11 cellular contexts compared by ENCODE assay signal in the genomic region with DNA sequence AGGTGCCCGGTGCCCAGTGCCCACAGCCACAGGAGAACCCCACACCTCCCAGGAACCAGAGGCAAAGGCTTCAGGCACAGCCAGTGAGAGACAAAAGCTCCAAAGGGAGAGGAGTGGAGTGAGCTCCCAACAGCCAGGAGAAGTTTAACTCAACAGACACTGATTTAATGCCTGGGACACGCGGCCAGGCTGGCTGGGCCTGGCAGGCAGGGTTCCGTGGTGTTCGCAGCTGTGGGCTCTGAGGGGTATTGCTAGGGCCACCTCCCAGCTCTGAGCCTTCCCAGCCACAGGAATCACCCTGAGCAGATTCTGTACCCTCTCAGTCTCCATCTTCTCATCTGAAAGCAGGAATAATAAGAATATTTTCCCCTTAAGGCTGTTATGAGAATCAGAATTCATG.
DNase-seq lines count a peak whose midpoint lies in the region; ATAC-seq and TF ChIP-seq lines count a peak whose summit lies in the region.
"Had no signal": no experiment of that assay in that cellular context is flagged by ENCODE, and none has a peak within 500 bp of the region (broad histone marks: within the 10 kb centered on the region; RNA-seq: fewer than 3 reads in every experiment).

No MANE protein-coding gene starts in this region.

- H3K27me3 ChIP-seq in spleen (replicated peaks in 1 of 7) (peaks cover 0 to 71% (median 7%) of the 10 kb centered on the region in 7 donors), vagina (no peaks in the 10 kb centered on the region)

- TF ChIP-seq POLR2A in spleen (IDR thresholded peaks at IDR 0.05) (no peak), vagina (IDR thresholded peaks at IDR 0.05) (no peak)

- no peak for TF ChIP-seq CTCF in spleen (IDR thresholded peaks at IDR 0.05 in 8 of 11, conservative IDR thresholded peaks at IDR 0.05 in 3 of 11)
- no peak for TF ChIP-seq CTCF in vagina (IDR thresholded peaks at IDR 0.05)

- H3K4me3 ChIP-seq in spleen (no peak overlapping the region), vagina (no peak overlapping the region)

- H3K27ac ChIP-seq in angular gyrus (ENCODE audit: low read depth, low read length) = peak overlapping the region; percentile 24
- no peak overlapping the region for H3K27ac ChIP-seq in spleen
- H3K27ac ChIP-seq in vagina = peak overlapping the region; percentile 77
- H3K27ac ChIP-seq: HL-60 had no signal

- H3K9me3 ChIP-seq in spleen (peaks cover 0 to under 1% (median 0%) of the 10 kb centered on the region in 8 donors), vagina (no peaks in the 10 kb centered on the region)

- H3K36me3 ChIP-seq in spleen (no peaks in the 10 kb centered on the region), vagina (no peaks in the 10 kb centered on the region)

- intact Hi-C loops in spleen (cut with DNase I; ENCODE audit: low total_unique reads) (no loop called here), vagina (cut with DNase I) (no loop called here)

- no peak for ATAC-seq in GM21447 (IDR thresholded peaks at IDR 0.05; ENCODE audit: unreplicated experiment)

- 73 to 97% (median 96%) methylated on average over 5 of the region's 5 CpGs for WGBS in spleen, 5 donors

- DNase-seq in globus pallidus (ENCODE audit: low spot score) (peak; percentile 9), spleen (peak; percentile 11), vagina (ENCODE audit: extremely low spot score in 2 of 2) (no peak), medulla oblongata (ENCODE audit: extremely low spot score) (no peak), nucleus accumbens (lab: John Stamatoyannopoulos, UW) (no peak)
- DNase-seq: CD4-positive, alpha-beta memory T cell; DMS79 treated with DMSO at 0.1 percent for 48 hours; GDM1 had no signal

- peaks cover 0 to 10% (median 4%) of the 10 kb centered on the region in 6 donors for H3K4me1 ChIP-seq in spleen
- H3K4me1 ChIP-seq in vagina = peaks cover 47% of the 10 kb centered on the region

Comparison
In these comparisons a context has a peak if more than half of its experiments do, and no peak if none do; other contexts are left out.
1. H3K27ac ChIP-seq: peak in angular gyrus (single experiment) and vagina (single experiment); none in spleen (0 of 8).
2. DNase-seq: peak in globus pallidus (single experiment) and spleen (single experiment); none in vagina (0 of 2), medulla oblongata (single experiment) and nucleus accumbens (0 of 56).